In the genomic region with DNA sequence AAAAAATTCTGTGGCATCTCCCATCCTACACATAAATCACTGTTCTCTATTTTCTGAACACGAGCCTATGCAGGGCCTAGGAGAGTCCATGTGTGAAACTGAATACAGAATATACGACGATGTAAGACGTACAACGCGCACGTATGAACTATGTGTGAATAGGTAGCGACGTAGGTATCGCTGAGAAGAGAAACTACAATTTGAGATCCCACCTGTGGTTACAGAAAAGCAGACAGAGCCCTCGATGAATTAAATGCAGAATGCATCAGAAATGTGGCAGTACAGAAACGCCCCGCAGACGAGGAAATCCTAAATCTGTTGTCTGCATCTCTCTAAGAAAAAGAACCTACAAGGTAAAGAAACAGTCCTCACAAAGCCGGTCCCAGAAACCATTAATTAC, we compare ENCODE assay signal across 16 cellular contexts. TPM values are rescaled to one million over a fixed set of nuclear protein-coding genes. Genes with fewer than 3 reads are reported as not detected.
DNase-seq lines count a peak whose midpoint lies in the region; ATAC-seq and TF ChIP-seq lines count a peak whose summit lies in the region.
"Had no signal": no experiment of that assay in that cellular context is flagged by ENCODE, and none has a peak within 500 bp of the region (broad histone marks: within the 10 kb centered on the region; RNA-seq: fewer than 3 reads in every experiment).

No MANE protein-coding gene starts in this region.

- H3K9me3 Mint-ChIP-seq in activated naive CD8-positive, alpha-beta T cell treated with anti-CD3 and anti-CD28 coated beads for 36 hours = no peaks in the 10 kb centered on the region
- no peaks in the 10 kb centered on the region for H3K9me3 Mint-ChIP-seq in natural killer cell

- ATAC-seq in natural killer cell (peak in 1 of 3 donors; percentile 13), right cardiac atrium (no peak), GM19397 (IDR thresholded peaks at IDR 0.05; ENCODE audit: unreplicated experiment) (no peak)
- ATAC-seq: HCT116 had no signal

- H3K27me3 Mint-ChIP-seq in activated naive CD8-positive, alpha-beta T cell treated with anti-CD3 and anti-CD28 coated beads for 36 hours = no peaks in the 10 kb centered on the region
- no peaks in the 10 kb centered on the region for H3K27me3 Mint-ChIP-seq in natural killer cell (ENCODE audit: low read depth in 2 of 2)

- H3K4me1 Mint-ChIP-seq in activated naive CD8-positive, alpha-beta T cell treated with anti-CD3 and anti-CD28 coated beads for 36 hours = peaks cover 89% of the 10 kb centered on the region
- peaks cover 72 to 86% of the 10 kb centered on the region in 2 donors for H3K4me1 Mint-ChIP-seq in natural killer cell

- intact Hi-C loops in natural killer cell (cut with micrococcal nuclease) (no loop called here), right cardiac atrium (cut with DNase I) (no loop called here), ovary (cut with DNase I) (no loop called here)

- no peak for TF ChIP-seq POLR2A in ovary (IDR thresholded peaks at IDR 0.05)

- H3K27me3 ChIP-seq in right cardiac atrium (ENCODE audit: control insufficient read depth, insufficient read depth) (no peaks in the 10 kb centered on the region), ovary (no peaks in the 10 kb centered on the region)

- H3K27ac ChIP-seq in right cardiac atrium (ENCODE audit: low read length) (no peak overlapping the region), ovary (no peak overlapping the region)
- H3K27ac ChIP-seq: WERI-Rb-1 had no signal

- TF ChIP-seq CTCF in natural killer cell (IDR thresholded peaks at IDR 0.05) = no peak
- no peak for TF ChIP-seq CTCF in ovary (IDR thresholded peaks at IDR 0.05)

- H3K9me3 ChIP-seq in right cardiac atrium (ENCODE audit: control insufficient read depth, low read length) (no peaks in the 10 kb centered on the region), ovary (no peaks in the 10 kb centered on the region)

- H3K4me3 ChIP-seq in right cardiac atrium (ENCODE audit: low read length) (no peak overlapping the region), ovary (no peak overlapping the region)

- 84% methylated on average over 15 of the region's 15 CpGs for WGBS in right cardiac atrium
- 70 to 78% (median 70%) methylated on average over 15 of the region's 15 CpGs for WGBS in ovary, 3 donors

- TF ChIP-seq EP300 in ovary (IDR thresholded peaks at IDR 0.05) = no peak

- H3K4me3 Mint-ChIP-seq in activated naive CD8-positive, alpha-beta T cell treated with anti-CD3 and anti-CD28 coated beads for 36 hours = peak overlapping the region; percentile 89
- peak overlapping the region; percentile 88 for H3K4me3 Mint-ChIP-seq in natural killer cell

- DNase-seq in stimulated activated CD4-positive, alpha-beta T cell treated with anti-CD3 and anti-CD28 coated beads, Interleukin-4, amount 100 ng/mL, for 1 hour = peak; percentile 27
- DNase-seq in stimulated activated CD4-positive, alpha-beta T cell treated with anti-CD3 and anti-CD28 coated beads, Interleukin-1b, Interleukin-23, amount 100 ng/mL, for 48 hours = no peak
- peak; percentile 33 for DNase-seq in activated naive CD8-positive, alpha-beta T cell treated with anti-CD3 and anti-CD28 coated beads for 36 hours
- DNase-seq in natural killer cell = no peak
- DNase-seq in right cardiac atrium = no peak
- no peak for DNase-seq in ovary
- DNase-seq in middle frontal gyrus (ENCODE audit: extremely low spot score, low spot score) = no peak
- DNase-seq: cortex of kidney, islet precursor cell, NCI-H1048, NCI-H510A, SHP77, WERI-Rb-1 had no signal

- H3K36me3 ChIP-seq in ovary = no peaks in the 10 kb centered on the region
- H3K36me3 ChIP-seq: WERI-Rb-1 had no signal

- H3K36me3 Mint-ChIP-seq in activated naive CD8-positive, alpha-beta T cell treated with anti-CD3 and anti-CD28 coated beads for 36 hours = peaks cover 56% of the 10 kb centered on the region
- no peaks in the 10 kb centered on the region for H3K36me3 Mint-ChIP-seq in natural killer cell

- H3K27ac Mint-ChIP-seq in activated naive CD8-positive, alpha-beta T cell treated with anti-CD3 and anti-CD28 coated beads for 36 hours = peak overlapping the region; percentile 98
- H3K27ac Mint-ChIP-seq in natural killer cell = peak overlapping the region; percentile 93 to 97

- H3K4me1 ChIP-seq in right cardiac atrium (ENCODE audit: control insufficient read depth, insufficient read depth, low read length) (no peaks in the 10 kb centered on the region), ovary (ENCODE audit: insufficient read depth) (no peaks in the 10 kb centered on the region)

RNA-seq across cellular contexts. Expression of a gene that starts 12.7 kb away (rescaled TPM):
- total RNA-seq in activated naive CD8-positive, alpha-beta T cell treated with anti-CD3 and anti-CD28 coated beads for 36 hours = 10 to 100 TPM; 38.9 to 40.3 TPM
- 10 to 100 TPM; 43.5 to 61.5 (median 56.2) TPM for total RNA-seq in natural killer cell
- total RNA-seq in right cardiac atrium = under 1 TPM; 0.08 to 0.63 (median 0.23) TPM
- polyA plus RNA-seq in right cardiac atrium = 0.05 TPM
- under 1 TPM; 0.20 to 0.84 (median 0.46) TPM for total RNA-seq in ovary
- polyA plus RNA-seq in ovary = under 1 TPM; 0.08 to 0.33 TPM
- total RNA-seq: fibroblast of villous mesenchyme had no signal

Comparison
In these comparisons a context has a peak if more than half of its experiments do, and no peak if none do; other contexts are left out.
1. DNase-seq: peak in stimulated activated CD4-positive, alpha-beta T cell treated with anti-CD3 and anti-CD28 coated beads, Interleukin-4, amount 100 ng/mL, for 1 hour (single experiment) and activated naive CD8-positive, alpha-beta T cell treated with anti-CD3 and anti-CD28 coated beads for 36 hours (single experiment); none in stimulated activated CD4-positive, alpha-beta T cell treated with anti-CD3 and anti-CD28 coated beads, Interleukin-1b, Interleukin-23, amount 100 ng/mL, for 48 hours (single experiment), natural killer cell (single experiment), right cardiac atrium (0 of 3), ovary (0 of 5) and middle frontal gyrus (single experiment).
2. RNA of a gene that starts 12.7 kb away (total RNA-seq): 43.5 to 61.5 TPM in natural killer cell and 38.9 to 40.3 TPM in activated naive CD8-positive, alpha-beta T cell treated with anti-CD3 and anti-CD28 coated beads for 36 hours; 0.20 to 0.84 TPM in ovary and 0.08 to 0.63 TPM in right cardiac atrium; every median in the first group is over 10 times any median in the second.